Comparison of ENCODE assay signal across 20 cellular contexts in genomic region chr7:139765143-139765542, GRCh38.
"Had no signal": no experiment of that assay in that cellular context is flagged by ENCODE, and none has a peak within 500 bp of the region (broad histone marks: within the 10 kb centered on the region; RNA-seq: fewer than 3 reads in every experiment).

No MANE protein-coding gene starts in this region.

- H3K27ac Mint-ChIP-seq: mesothelial cell of epicardium had no signal

- H3K4me1 ChIP-seq: colonic mucosa, uterus had no signal

- H3K4me3 ChIP-seq: colonic mucosa, heart left ventricle, ovary, smooth muscle cell, suprapubic skin, thyroid gland, upper lobe of left lung, uterus had no signal

- H3K27ac ChIP-seq: colonic mucosa, foreskin keratinocyte, heart left ventricle, ovary, suprapubic skin, thyroid gland, uterus had no signal

- H3K36me3 ChIP-seq: colonic mucosa, ovary, suprapubic skin, thyroid gland, upper lobe of left lung, uterus had no signal

- DNase-seq: cerebellar nuclear complex; colonic mucosa; dermis blood vessel endothelial cell; foreskin keratinocyte; heart left ventricle; hippocampal formation; kidney glomerular epithelial cell; mammary epithelial cell; ovary; right cardiac atrium; stimulated activated CD4-positive, alpha-beta T cell treated with anti-CD3 and anti-CD28 coated beads, Interleukin-2, amount 100 ng/mL, for 48 hours; stimulated activated CD8-positive, alpha-beta memory T cell treated with anti-CD3 and anti-CD28 coated beads, Interleukin-4, amount 100 ng/mL, for 48 hours; stimulated activated naive CD8-positive, alpha-beta T cell treated with anti-CD3 and anti-CD28 coated beads, Interleukin-15, Interleukin-2, amounts not matched to agents 100 U/mL and 50 U/mL, for 24 hours; thyroid gland; upper lobe of left lung; uterus had no signal

- H3K27me3 ChIP-seq: colonic mucosa, foreskin keratinocyte, heart left ventricle, ovary, suprapubic skin, thyroid gland, upper lobe of left lung, uterus had no signal

- H3K4me3 Mint-ChIP-seq: mesothelial cell of epicardium; stimulated activated effector memory CD8-positive, alpha-beta T cell treated with anti-CD3 and anti-CD28 coated beads, Interleukin-12 subunit alpha, Interleukin-12 subunit beta, amount 100 ng/mL, for 72 hours had no signal

- ATAC-seq: foreskin keratinocyte; heart left ventricle; right cardiac atrium; stimulated activated effector memory CD8-positive, alpha-beta T cell treated with anti-CD3 and anti-CD28 coated beads, Interleukin-12 subunit alpha, Interleukin-12 subunit beta, amount 100 ng/mL, for 72 hours; stimulated activated naive CD8-positive, alpha-beta T cell treated with anti-CD3 and anti-CD28 coated beads, Interleukin-15, Interleukin-2, amounts not matched to agents 100 U/mL and 50 U/mL, for 24 hours had no signal

- H3K9me3 ChIP-seq: colonic mucosa, heart left ventricle, ovary, suprapubic skin, thyroid gland, upper lobe of left lung, uterus had no signal

- H3K9me3 Mint-ChIP-seq: stimulated activated effector memory CD8-positive, alpha-beta T cell treated with anti-CD3 and anti-CD28 coated beads, Interleukin-12 subunit alpha, Interleukin-12 subunit beta, amount 100 ng/mL, for 72 hours had no signal
